In genomic region chr2:228181098-228182019, GRCh38 we compare ENCODE assay signal across 1 cellular context.
A peak's percentile ranks its signal among the peaks of the same experiment; 100 is the strongest.
TF ChIP-seq lines count a peak whose summit lies in the region.

Gene SPHKAP (minus strand): TSS chr2:228181687. CDS start chr2:228181598, 89 bp downstream.

TF ChIP-seq in H1, 55 proteins besides CTCF, POLR2A, EP300 and RAD21:
- TF ChIP-seq JUN (IDR thresholded peaks at IDR 0.05; ENCODE audit: low read depth, low read length), result no peak
- TF ChIP-seq CHD1 (IDR thresholded peaks at IDR 0.05; ENCODE audit: low read depth, low read length), result no peak
- no peak for TF ChIP-seq ATF2 (IDR thresholded peaks at IDR 0.05; ENCODE audit: low read length)
- no peak for TF ChIP-seq EGR1 (IDR thresholded peaks at IDR 0.05; ENCODE audit: borderline replicate concordance, low read depth, low read length)
- TF ChIP-seq RXRA (IDR thresholded peaks at IDR 0.05; ENCODE audit: insufficient read depth, low read depth, low read length), result no peak
- TF ChIP-seq E2F6 (IDR thresholded peaks at IDR 0.05), result peak; percentile 96
- TF ChIP-seq SRF (IDR thresholded peaks at IDR 0.05; ENCODE audit: low read depth, low read length), result no peak
- TF ChIP-seq EZH2 (IDR thresholded peaks at IDR 0.05; ENCODE audit: low read depth, low read length, severe bottlenecking), result peak; percentile 74
- no peak for TF ChIP-seq SIRT6 (IDR thresholded peaks at IDR 0.05; ENCODE audit: low read length)
- TF ChIP-seq RFX5 (IDR thresholded peaks at IDR 0.05; ENCODE audit: borderline replicate concordance, low read depth, low read length), result no peak
- TF ChIP-seq RNF2 (IDR thresholded peaks at IDR 0.05; ENCODE audit: borderline replicate concordance, low read depth, low read length, missing control alignments, poor library complexity, severe bottlenecking), result peak; percentile 35
- TF ChIP-seq POLR2AphosphoS5 (IDR thresholded peaks at IDR 0.05; ENCODE audit: low read depth, low read length), result no peak
- TF ChIP-seq SUZ12 (IDR thresholded peaks at IDR 0.05; ENCODE audit: low read length), result peak; percentile 79
- no peak; the same call in 1 of the 2 replicates for TF ChIP-seq RBBP5 (IDR thresholded peaks at IDR 0.05; ENCODE audit: borderline replicate concordance, low read depth, low read length)
- no peak for TF ChIP-seq TBP (IDR thresholded peaks at IDR 0.05; ENCODE audit: low read depth, low read length)
- peak; percentile 63 for TF ChIP-seq ASH2L (IDR thresholded peaks at IDR 0.05; ENCODE audit: low read length)
- TF ChIP-seq YY1 (IDR thresholded peaks at IDR 0.05; ENCODE audit: low read depth, low read length), result no peak
- no peak for TF ChIP-seq CBX8 (IDR thresholded peaks at IDR 0.05; ENCODE audit: borderline replicate concordance, low read depth, low read length)
- no peak for TF ChIP-seq SIX5 (IDR thresholded peaks at IDR 0.05; ENCODE audit: low read depth, low read length)
- no peak for TF ChIP-seq KDM5A (IDR thresholded peaks at IDR 0.05; ENCODE audit: low read length)
- no peak for TF ChIP-seq GABPA (IDR thresholded peaks at IDR 0.05; ENCODE audit: borderline replicate concordance, insufficient read depth, low read length)
- peak; percentile 89 for TF ChIP-seq KDM4A (IDR thresholded peaks at IDR 0.05; ENCODE audit: low read depth, low read length, severe bottlenecking)
- TF ChIP-seq MAX (IDR thresholded peaks at IDR 0.05), result peak; percentile 92
- no peak for TF ChIP-seq GTF2F1 (IDR thresholded peaks at IDR 0.05; ENCODE audit: borderline replicate concordance, low read depth, low read length)
- no peak for TF ChIP-seq NRF1 (IDR thresholded peaks at IDR 0.05; ENCODE audit: low read depth, low read length)
